ENCODE assay signal across 22 cellular contexts in genomic region chr9:131499254-131499653, GRCh38. TPM values are rescaled to one million over a fixed set of nuclear protein-coding genes. Genes with fewer than 3 reads are reported as not detected.
DNase-seq lines count a peak whose midpoint lies in the region; ATAC-seq and TF ChIP-seq lines count a peak whose summit lies in the region.
"Had no signal": no experiment of that assay in that cellular context is flagged by ENCODE, and none has a peak within 500 bp of the region (broad histone marks: within the 10 kb centered on the region; RNA-seq: fewer than 3 reads in every experiment).

No MANE protein-coding gene starts in this region.

- ATAC-seq in CD4-positive, alpha-beta T cell (ENCODE audit: poor library complexity): no peak
- ATAC-seq in activated CD8-positive, alpha-beta T cell treated with anti-CD3 and anti-CD28 coated beads, Interleukin-2, amount 10 ng/mL, durations not matched to agents 7 days and 5 days: no peak
- ATAC-seq: GM23338; stimulated activated memory B cell treated with anti-CD40 and anti-IgM and Interleukin-4, amounts not matched to agents 10 μg/mL and 1 μg/mL and 100 μg/mL, for 72 hours had no signal

- H3K9me3 ChIP-seq in CD4-positive, alpha-beta T cell (ENCODE audit: control insufficient read depth, low read length): no peaks in the 10 kb centered on the region
- H3K9me3 ChIP-seq in Caco-2 (no peaks in the 10 kb centered on the region), BE2C (no peaks in the 10 kb centered on the region)
- H3K9me3 ChIP-seq: esophagus squamous epithelium, tibial artery had no signal

- H3K36me3 Mint-ChIP-seq in CD4-positive, alpha-beta T cell (ENCODE audit: low read depth): peaks cover 71% of the 10 kb centered on the region
- H3K36me3 Mint-ChIP-seq in activated CD8-positive, alpha-beta T cell treated with anti-CD3 and anti-CD28 coated beads, Interleukin-2, amount 10 ng/mL, durations not matched to agents 7 days and 5 days (ENCODE audit: low read depth): peaks cover 60% of the 10 kb centered on the region
- H3K36me3 Mint-ChIP-seq in immature natural killer cell (peaks cover 0 to 17% (median 0%) of the 10 kb centered on the region in 3 donors), Caco-2 (ENCODE audit: insufficient read depth, unreplicated experiment) (peaks cover 96% of the 10 kb centered on the region)

- no peak overlapping the region for H3K4me3 ChIP-seq in Caco-2 (ENCODE audit: low read depth, low read length)
- no peak overlapping the region for H3K4me3 ChIP-seq in BE2C (ENCODE audit: low read depth, low read length)
- H3K4me3 ChIP-seq: esophagus squamous epithelium, GM23338, lung, tibial artery had no signal

- POLR2A ChIA-PET in CD4-positive, alpha-beta T cell (lab: Charles Lee): interaction anchor here (1.1 to 1.9 kb wide), 7 partner anchors 14 to 233 kb away, joined by 3 to 12 read pairs (median 5); no protein-coding TSS in a partner anchor
- POLR2A ChIA-PET in activated CD8-positive, alpha-beta T cell treated with anti-CD3 and anti-CD28 coated beads, Interleukin-2, amount 10 ng/mL, durations not matched to agents 7 days and 5 days (lab: Charles Lee): interaction anchor here (0.8 to 1.8 kb wide), 2 partner anchors 25 to 106 kb away, joined by 9 to 12 read pairs; no protein-coding TSS in a partner anchor
- POLR2A ChIA-PET in Caco-2 (lab: Charles Lee): interaction anchor here (0.9 kb wide), 1 partner anchor 126 kb away, joined by 8 read pairs; no protein-coding TSS in a partner anchor

- intact Hi-C loops in CD4-positive, alpha-beta T cell (cut with DNase I, micrococcal nuclease): loop anchor here in 1 of 2 experiments (2.0 to 5.0 kb wide), 2 partner anchors 20 to 102 kb away; no protein-coding TSS in a partner anchor
- intact Hi-C loops in Caco-2 (cut with micrococcal nuclease; ENCODE audit: unreplicated experiment): no loop called here

- H3K9me3 Mint-ChIP-seq in CD4-positive, alpha-beta T cell: no peaks in the 10 kb centered on the region
- no peaks in the 10 kb centered on the region for H3K9me3 Mint-ChIP-seq in activated CD8-positive, alpha-beta T cell treated with anti-CD3 and anti-CD28 coated beads, Interleukin-2, amount 10 ng/mL, durations not matched to agents 7 days and 5 days (ENCODE audit: insufficient read depth)
- no peaks in the 10 kb centered on the region for H3K9me3 Mint-ChIP-seq in immature natural killer cell
- H3K9me3 Mint-ChIP-seq in Caco-2 (ENCODE audit: unreplicated experiment): no peaks in the 10 kb centered on the region
- H3K9me3 Mint-ChIP-seq: GM23338; stimulated activated memory B cell treated with anti-CD40 and anti-IgM and Interleukin-4, amounts not matched to agents 10 μg/mL and 1 μg/mL and 100 μg/mL, for 72 hours had no signal

- H3K4me1 ChIP-seq in Caco-2 (0 out of 2 replicates have a peak, but pooled peaks cover 5% of the 10 kb centered on the region), BE2C (no peaks in the 10 kb centered on the region)

- BruUV-seq in Caco-2 (replicated peaks; lab: Mats Ljungman, UMichigan): no TSS peak

- H3K4me1 Mint-ChIP-seq in CD4-positive, alpha-beta T cell (ENCODE audit: low read depth): peaks cover 64% of the 10 kb centered on the region
- H3K4me1 Mint-ChIP-seq in activated CD8-positive, alpha-beta T cell treated with anti-CD3 and anti-CD28 coated beads, Interleukin-2, amount 10 ng/mL, durations not matched to agents 7 days and 5 days (ENCODE audit: low read depth): peaks cover 58% of the 10 kb centered on the region
- H3K4me1 Mint-ChIP-seq in immature natural killer cell: peaks cover 34% of the 10 kb centered on the region in 2 donors
- peaks cover 10% of the 10 kb centered on the region for H3K4me1 Mint-ChIP-seq in Caco-2 (ENCODE audit: low read depth, unreplicated experiment)

- no peak for TF ChIP-seq CTCF in CD4-positive, alpha-beta T cell (IDR thresholded peaks at IDR 0.05)
- TF ChIP-seq CTCF in Caco-2 (IDR thresholded peaks at IDR 0.05; ENCODE audit: insufficient read depth in 1 of 2, low read depth in 1 of 2, low read length in 1 of 2, severe bottlenecking in 1 of 2, unreplicated experiment in 1 of 2): no peak
- TF ChIP-seq CTCF in BE2C (IDR thresholded peaks at IDR 0.05; ENCODE audit: low read depth, low read length): no peak

- peak overlapping the region; percentile 90 for H3K27ac Mint-ChIP-seq in CD4-positive, alpha-beta T cell
- H3K27ac Mint-ChIP-seq in activated CD8-positive, alpha-beta T cell treated with anti-CD3 and anti-CD28 coated beads, Interleukin-2, amount 10 ng/mL, durations not matched to agents 7 days and 5 days: peak overlapping the region; percentile 91
- H3K27ac Mint-ChIP-seq in immature natural killer cell (peak overlapping the region; percentile 2 to 83 (median 68)), Caco-2 (ENCODE audit: unreplicated experiment) (no peak overlapping the region)
- H3K27ac Mint-ChIP-seq: GM23338; stimulated activated memory B cell treated with anti-CD40 and anti-IgM and Interleukin-4, amounts not matched to agents 10 μg/mL and 1 μg/mL and 100 μg/mL, for 72 hours had no signal

- no peak for DNase-seq in CD4-positive, alpha-beta T cell
- peak; percentile 35 for DNase-seq in G401 (ENCODE audit: low spot score)
- no peak for DNase-seq in activated CD8-positive, alpha-beta T cell treated with anti-CD3 and anti-CD28 coated beads, Interleukin-2, amount 10 ng/mL, durations not matched to agents 7 days and 5 days
- no peak for DNase-seq in immature natural killer cell
- DNase-seq in OCI-M1 (lab: John Stamatoyannopoulos, UW): no peak
- no peak for DNase-seq in Caco-2
- no peak for DNase-seq in EL
- DNase-seq in BE2C: no peak
- DNase-seq: DMS53, esophagus squamous epithelium, IMR-90, NCI-H1092, NCI-H2081 treated with DMSO at 0.1 percent for 48 hours, NCI-H748 treated with DMSO at 0.1 percent for 48 hours had no signal

- CTCF ChIA-PET in CD4-positive, alpha-beta T cell (lab: Charles Lee): interaction anchor here (1.3 kb wide), 1 partner anchor 92 kb away, joined by 3 read pairs; no protein-coding TSS in a partner anchor
- CTCF ChIA-PET in activated CD8-positive, alpha-beta T cell treated with anti-CD3 and anti-CD28 coated beads, Interleukin-2, amount 10 ng/mL, durations not matched to agents 7 days and 5 days (lab: Charles Lee): interaction anchor here (0.7 to 1.8 kb wide), 7 partner anchors 23 to 163 kb away, joined by 3 to 6 read pairs (median 4); no protein-coding TSS in a partner anchor
- CTCF ChIA-PET in Caco-2 (lab: Charles Lee): no interaction called here

- H3K27ac ChIP-seq in CD4-positive, alpha-beta T cell (ENCODE audit: low read depth, low read length): peak overlapping the region; percentile 76
- H3K27ac ChIP-seq: esophagus squamous epithelium, tibial artery had no signal

- no peaks in the 10 kb centered on the region for H3K27me3 Mint-ChIP-seq in CD4-positive, alpha-beta T cell
- no peaks in the 10 kb centered on the region for H3K27me3 Mint-ChIP-seq in activated CD8-positive, alpha-beta T cell treated with anti-CD3 and anti-CD28 coated beads, Interleukin-2, amount 10 ng/mL, durations not matched to agents 7 days and 5 days (ENCODE audit: low read depth)
- H3K27me3 Mint-ChIP-seq in immature natural killer cell (ENCODE audit: low read depth in 3 of 3) (peaks cover 17 to 32% (median 17%) of the 10 kb centered on the region in 3 donors), Caco-2 (ENCODE audit: insufficient read depth, unreplicated experiment) (no peaks in the 10 kb centered on the region)
- H3K27me3 Mint-ChIP-seq: stimulated activated memory B cell treated with anti-CD40 and anti-IgM and Interleukin-4, amounts not matched to agents 10 μg/mL and 1 μg/mL and 100 μg/mL, for 72 hours had no signal

- H3K27me3 ChIP-seq in CD4-positive, alpha-beta T cell (ENCODE audit: control insufficient read depth, insufficient read depth, low read length): no peaks in the 10 kb centered on the region
- H3K27me3 ChIP-seq in Caco-2 (replicated peaks; ENCODE audit: control insufficient read depth, insufficient read depth, low read length) (no peaks in the 10 kb centered on the region), BE2C (no peaks in the 10 kb centered on the region)
- H3K27me3 ChIP-seq: esophagus squamous epithelium, tibial artery had no signal

- H3K36me3 ChIP-seq in Caco-2 (ENCODE audit: control insufficient read depth, insufficient read depth, low read length) (peaks cover 5% of the 10 kb centered on the region), BE2C (peaks cover 69% of the 10 kb centered on the region)

- H3K4me3 Mint-ChIP-seq in CD4-positive, alpha-beta T cell: peak overlapping the region; percentile 20
- no peak overlapping the region for H3K4me3 Mint-ChIP-seq in activated CD8-positive, alpha-beta T cell treated with anti-CD3 and anti-CD28 coated beads, Interleukin-2, amount 10 ng/mL, durations not matched to agents 7 days and 5 days
- H3K4me3 Mint-ChIP-seq in immature natural killer cell (no peak overlapping the region), Caco-2 (ENCODE audit: unreplicated experiment) (no peak overlapping the region)
- H3K4me3 Mint-ChIP-seq: GM23338; stimulated activated memory B cell treated with anti-CD40 and anti-IgM and Interleukin-4, amounts not matched to agents 10 μg/mL and 1 μg/mL and 100 μg/mL, for 72 hours had no signal

- in situ Hi-C loops in G401 (cut with HindIII; ENCODE audit: low sequenced_read_pairs): no loop called here

RNA-seq across cellular contexts. Expression of gene POMT1, which starts 3.5 kb away (rescaled TPM):
- total RNA-seq in CD4-positive, alpha-beta T cell: 10 to 100 TPM; 50.1 to 50.5 TPM
- 19.4 and 36.5 TPM in 2 replicates for total RNA-seq in G401 (2014; rRNA removed; shearing (Covaris generic))
- 10 to 100 TPM; 34.4 to 39.2 TPM for total RNA-seq in activated CD8-positive, alpha-beta T cell treated with anti-CD3 and anti-CD28 coated beads, Interleukin-2, amount 10 ng/mL, durations not matched to agents 7 days and 5 days
- 10 to 100 TPM in 1 of 3 donors, 1 to 10 TPM in 2; 4.8 to 10.4 (median 8.0) TPM for polyA plus RNA-seq in immature natural killer cell
- total RNA-seq in Caco-2 (2022): 44.2 and 44.7 TPM in 2 replicates
- polyA plus RNA-seq in BE2C (2012; ENCODE audit: insufficient read depth, insufficient read length, low read depth): 45.4 TPM

RNA-seq across cellular contexts. Expression of gene UCK1, which starts 31.8 kb away (rescaled TPM):
- total RNA-seq in CD4-positive, alpha-beta T cell: 10 to 100 TPM; 22.1 to 22.5 TPM
- 43.4 and 45.8 TPM in 2 replicates for total RNA-seq in G401 (2014; rRNA removed; shearing (Covaris generic))
- total RNA-seq in activated CD8-positive, alpha-beta T cell treated with anti-CD3 and anti-CD28 coated beads, Interleukin-2, amount 10 ng/mL, durations not matched to agents 7 days and 5 days: 10 to 100 TPM; 35.8 to 36.6 TPM
- polyA plus RNA-seq in immature natural killer cell: 10 to 100 TPM; 27.3 to 34.7 (median 33.7) TPM
- 24.9 and 25.7 TPM in 2 replicates for total RNA-seq in Caco-2 (2022)
- polyA plus RNA-seq in BE2C (2012; ENCODE audit: insufficient read depth, insufficient read length, low read depth): 58.4 TPM

RNA-seq across cellular contexts. Expression of gene PRRT1B, which starts 46.1 kb away (rescaled TPM):
- not detected for total RNA-seq in CD4-positive, alpha-beta T cell
- not detected in 2 replicates for total RNA-seq in G401 (2014; rRNA removed; shearing (Covaris generic))
- not detected for total RNA-seq in activated CD8-positive, alpha-beta T cell treated with anti-CD3 and anti-CD28 coated beads, Interleukin-2, amount 10 ng/mL, durations not matched to agents 7 days and 5 days
- not detected for polyA plus RNA-seq in immature natural killer cell
- 5.0 and 6.5 TPM in 2 replicates for total RNA-seq in Caco-2 (2022)
- polyA plus RNA-seq in BE2C (2012; ENCODE audit: insufficient read depth, insufficient read length, low read depth): not detected
- total RNA-seq: bronchial epithelial cell, esophagus squamous epithelium, IMR-90, myocyte, RPMI7951 had no signal
- polyA plus RNA-seq: BJ, GM23338, IMR-90 had no signal
